14 cellular contexts compared by ENCODE assay signal in the genomic region with DNA sequence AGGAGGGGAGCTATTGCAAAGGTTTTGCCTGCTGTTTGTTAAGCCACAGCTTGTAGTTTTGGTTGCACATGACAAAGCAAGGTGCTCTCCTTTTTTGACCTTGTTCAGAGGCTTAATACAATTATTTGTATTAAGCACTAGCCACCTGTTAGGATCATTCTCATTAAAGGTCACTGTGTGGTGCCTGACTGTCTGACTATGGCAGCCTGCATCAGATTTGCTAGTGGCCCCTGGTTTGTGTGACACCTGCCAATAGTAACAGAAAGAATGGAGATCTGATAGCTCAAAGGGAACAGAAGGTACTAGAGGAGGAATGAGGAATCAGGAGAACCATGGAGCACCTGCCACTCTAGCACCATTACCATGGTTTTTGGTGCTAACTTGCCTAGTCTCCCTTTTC.
DNase-seq lines count a peak whose midpoint lies in the region; ATAC-seq, FAIRE-seq and TF ChIP-seq lines count a peak whose summit lies in the region.
"Had no signal": no experiment of that assay in that cellular context is flagged by ENCODE, and none has a peak within 500 bp of the region (broad histone marks: within the 10 kb centered on the region; RNA-seq: fewer than 3 reads in every experiment).

No MANE protein-coding gene starts in this region.

- no peak overlapping the region for H3K9ac ChIP-seq in parathyroid adenoma

- H3K36me3 ChIP-seq in parathyroid adenoma (ENCODE audit: control insufficient read depth, insufficient read depth, low read length): no peaks in the 10 kb centered on the region

- no peak for ATAC-seq in GM19395 (IDR thresholded peaks at IDR 0.05; ENCODE audit: unreplicated experiment)
- ATAC-seq in foreskin keratinocyte: no peak
- ATAC-seq: HCT116 had no signal

- FAIRE-seq in D721Med (lab: Jason Lieb, UNC): peak; percentile 94
- FAIRE-seq: H54 had no signal

- DNase-seq in NCI-H1105 treated with DMSO at 0.1 percent for 48 hours (lab: John Stamatoyannopoulos, UW) (peak; percentile 9), NCI-H1105 (lab: John Stamatoyannopoulos, UW) (no peak), D721Med (ENCODE audit: insufficient read length, low spot score) (no peak), NCI-H82 treated with DMSO at 0.1 percent for 48 hours (lab: John Stamatoyannopoulos, UW; ENCODE audit: unreplicated experiment) (peak; percentile 88), foreskin keratinocyte (no peak), SHP77 (lab: John Stamatoyannopoulos, UW) (no peak)
- DNase-seq: CD8-positive, alpha-beta memory T cell; DMS 273 treated with DMSO at 0.1 percent for 48 hours had no signal

- H3K27me3 ChIP-seq in parathyroid adenoma (ENCODE audit: control insufficient read depth, insufficient read depth, low read length): no peaks in the 10 kb centered on the region
- H3K27me3 ChIP-seq in foreskin keratinocyte: no peaks in the 10 kb centered on the region

- H3K9me3 ChIP-seq in parathyroid adenoma (ENCODE audit: control insufficient read depth, low read length): no peaks in the 10 kb centered on the region

- H3K27ac ChIP-seq in parathyroid adenoma: peak overlapping the region; percentile 56
- H3K27ac ChIP-seq in foreskin keratinocyte: no peak overlapping the region
- H3K27ac ChIP-seq: 22Rv1, HL-60 had no signal

- H2AFZ ChIP-seq in parathyroid adenoma: no peak overlapping the region

- H3K79me2 ChIP-seq in parathyroid adenoma: no peaks in the 10 kb centered on the region

- H3K4me2 ChIP-seq in parathyroid adenoma (ENCODE audit: low read length): no peak overlapping the region

- no peak overlapping the region for H3K4me3 ChIP-seq in parathyroid adenoma (ENCODE audit: low read depth, low read length)

- TF ChIP-seq CTCF in D721Med (IDR thresholded peaks at IDR 0.05; ENCODE audit: insufficient read depth, missing control alignments): no peak
- no peak for TF ChIP-seq CTCF in parathyroid adenoma (IDR thresholded peaks at IDR 0.05)
- TF ChIP-seq CTCF in foreskin keratinocyte (conservative IDR thresholded peaks at IDR 0.05): no peak

- H3K4me1 ChIP-seq in parathyroid adenoma: peaks cover 5% of the 10 kb centered on the region
- no peaks in the 10 kb centered on the region for H3K4me1 ChIP-seq in foreskin keratinocyte

Comparison
In these comparisons a context has a peak if more than half of its experiments do, and no peak if none do; other contexts are left out.
1. DNase-seq: peak in NCI-H1105 treated with DMSO at 0.1 percent for 48 hours (single experiment) and NCI-H82 treated with DMSO at 0.1 percent for 48 hours (single experiment); none in NCI-H1105 (single experiment), D721Med (single experiment), foreskin keratinocyte (0 of 2) and SHP77 (0 of 2).